Comparison of ENCODE assay signal across 8 cellular contexts in the genomic region with DNA sequence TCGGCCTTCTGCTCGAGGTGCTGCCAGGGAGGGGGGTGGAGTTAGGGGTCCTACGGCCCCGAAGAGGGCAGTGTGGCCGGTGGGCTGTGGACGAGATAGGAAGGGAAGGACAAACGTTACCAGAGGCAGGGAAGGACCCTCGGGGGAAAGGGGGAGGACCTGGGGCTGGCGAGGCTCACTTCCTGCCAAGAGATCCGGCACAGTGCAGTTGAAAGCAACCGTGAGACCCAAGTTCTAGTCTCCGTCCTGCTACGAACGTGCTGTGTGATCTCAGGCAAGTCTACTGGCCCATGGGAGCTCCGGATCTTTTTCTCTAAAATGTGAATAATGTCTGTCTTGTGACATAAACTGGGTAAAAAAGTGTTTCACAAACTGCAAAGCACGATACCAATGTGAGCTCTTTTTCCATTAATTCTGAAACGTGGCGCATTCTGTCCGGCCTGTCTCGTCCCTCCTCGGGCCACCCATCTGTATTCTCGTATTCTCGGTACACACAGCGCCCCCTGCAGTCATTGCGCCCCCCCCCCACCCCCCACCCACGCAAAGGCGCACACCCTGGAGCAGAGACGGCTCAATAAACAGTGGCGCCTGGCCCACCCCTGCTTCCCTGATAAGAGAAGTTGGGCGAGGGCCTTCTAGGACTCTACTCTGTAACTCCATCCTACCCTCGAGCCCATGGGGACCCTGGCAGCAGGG. TPM values are rescaled to one million over a fixed set of nuclear protein-coding genes. Genes with fewer than 3 reads are reported as not detected.
A peak's percentile ranks its signal among the peaks of the same experiment; 100 is the strongest.
DNase-seq lines count a peak whose midpoint lies in the region; ATAC-seq and TF ChIP-seq lines count a peak whose summit lies in the region.

No MANE protein-coding gene starts in this region.

- H3K4me3 ChIP-seq in BJ (ENCODE audit: low read depth, low read length): no peak overlapping the region
- peak overlapping the region in 1 of 2 donors; percentile 19 for H3K4me3 ChIP-seq in esophagus (ENCODE audit: low read depth in 1 of 2, low read length in 2 of 2)

- H3K27ac ChIP-seq in RWPE1 (peak overlapping the region; percentile 99), esophagus (ENCODE audit: low read depth in 2 of 2, low read length in 1 of 2) (peak overlapping the region; percentile 69 to 76)

- TF ChIP-seq CTCF in BJ (IDR thresholded peaks at IDR 0.05; ENCODE audit: insufficient read depth, low read depth, low read length) (peak; percentile 30; the same call in 1 of the 2 replicates), RWPE1 (conservative IDR thresholded peaks at IDR 0.05; ENCODE audit: low read depth) (no peak; the same call in 1 of the 2 replicates), omental fat pad (IDR thresholded peaks at IDR 0.05) (no peak)

- ATAC-seq in omental fat pad (ENCODE audit: low FRiP score) (peak; percentile 1), GM18502 (IDR thresholded peaks at IDR 0.05; ENCODE audit: poor library complexity, unreplicated experiment) (no peak)

- no peaks in the 10 kb centered on the region for H3K9me3 ChIP-seq in esophagus (ENCODE audit: control insufficient read depth in 2 of 2, insufficient read depth in 1 of 2, low read depth in 1 of 2, low read length in 1 of 2)

- POLR2A ChIA-PET in BJ (lab: Charles Lee): interaction anchor here (0.7 to 0.8 kb wide), 2 partner anchors 136 to 674 kb away, joined by 3 to 13 read pairs; no protein-coding TSS in a partner anchor
- POLR2A ChIA-PET in RWPE1 (lab: Yijun Ruan, JAX; ENCODE audit: low non-redundant PET): interaction anchor here (0.7 to 1.0 kb wide), 2 partner anchors 11 to 18 kb away, joined by 3 to 4 read pairs; a partner anchor contains a TSS

- no peaks in the 10 kb centered on the region for H3K36me3 ChIP-seq in BJ (ENCODE audit: control insufficient read depth, insufficient read depth, low read length)
- H3K36me3 ChIP-seq in esophagus (ENCODE audit: control insufficient read depth in 2 of 2, insufficient read depth in 2 of 2, low read length in 1 of 2): no peaks in the 10 kb centered on the region

- H3K4me1 ChIP-seq in esophagus (ENCODE audit: control insufficient read depth in 2 of 2, insufficient read depth in 2 of 2, low read length in 1 of 2): peaks cover 3 to 35% of the 10 kb centered on the region in 2 donors

- WGBS in esophagus, 2 donors: 56 to 57% methylated on average over 31 of the region's 31 CpGs

- DNase-seq in BJ (ENCODE audit: low read depth): no peak
- no peak for DNase-seq in RWPE1 (ENCODE audit: low spot score)
- no peak for DNase-seq in omental fat pad (ENCODE audit: low spot score)
- no peak for DNase-seq in NCI-H774 (lab: John Stamatoyannopoulos, UW)
- no peak for DNase-seq in T-helper 9 cell
- DNase-seq in hippocampal formation (lab: John Stamatoyannopoulos, UW): no peak

- CTCF ChIA-PET in BJ (lab: Yijun Ruan, JAX) (interaction anchor here (0.9 to 4.2 kb wide), 16 partner anchors 8 to 188 kb away, joined by 3 to 24 read pairs (median 4); a partner anchor contains a TSS), RWPE1 (lab: Yijun Ruan, JAX) (interaction anchor here (0.7 to 1.6 kb wide), 4 partner anchors 15 to 96 kb away, joined by 3 to 12 read pairs (median 6); a partner anchor contains a TSS)

- H3K27me3 ChIP-seq in BJ (ENCODE audit: control insufficient read depth, insufficient read depth, low read length) (no peaks in the 10 kb centered on the region), esophagus (ENCODE audit: control insufficient read depth in 1 of 2, insufficient read depth in 2 of 2, low read length in 2 of 2) (no peaks in the 10 kb centered on the region)

RNA-seq across cellular contexts. Expression of a gene that starts 8.8 kb away (rescaled TPM):
- polyA plus RNA-seq in BJ (2011; rRNA removed) (1.1 and 1.4 TPM in 2 replicates), esophagus (1 to 10 TPM; 3.1 to 3.7 TPM)
- 0.10 and 0.95 TPM in 2 replicates for polyA minus RNA-seq in BJ (2011; rRNA and poly(A)+ RNA removed)
- 10 to 100 TPM; 18.9 to 46.2 (median 35.2) TPM for total RNA-seq in omental fat pad

RNA-seq across cellular contexts. Expression of a gene that starts 11.2 kb away (rescaled TPM):
- polyA plus RNA-seq in BJ (2011; rRNA removed) (0.21 TPM in 1 of 2 replicates, not detected in the other), esophagus (1 to 10 TPM; 1.2 to 3.0 TPM)
- polyA minus RNA-seq in BJ (2011; rRNA and poly(A)+ RNA removed): not detected in 2 replicates
- 10 to 100 TPM in 1 of 4 donors, 1 to 10 TPM in 3; 2.3 to 20.0 (median 3.5) TPM for total RNA-seq in omental fat pad

RNA-seq across cellular contexts. Expression of a gene that starts 27.5 kb away (rescaled TPM):
- 6.4 and 8.9 TPM in 2 replicates for polyA plus RNA-seq in BJ (2011; rRNA removed)
- polyA minus RNA-seq in BJ (2011; rRNA and poly(A)+ RNA removed): 4.9 and 6.2 TPM in 2 replicates
- 10 to 100 TPM; 19.4 to 27.3 TPM for polyA plus RNA-seq in esophagus
- 10 to 100 TPM; 29.9 to 77.9 (median 56.7) TPM for total RNA-seq in omental fat pad

RNA-seq across cellular contexts. Expression of a gene that starts 57.0 kb away (rescaled TPM):
- polyA plus RNA-seq in BJ (2011; rRNA removed) (0.72 and 0.89 TPM in 2 replicates), esophagus (10 to 100 TPM; 17.5 to 20.2 TPM)
- 0.31 and 0.47 TPM in 2 replicates for polyA minus RNA-seq in BJ (2011; rRNA and poly(A)+ RNA removed)
- total RNA-seq in omental fat pad: 10 to 100 TPM in 2 of 4 donors, 1 to 10 TPM in 2; 4.2 to 12.1 (median 9.7) TPM
